ENCODE assay signal across 8 cellular contexts in genomic region chr22:46758867-46759290, GRCh38. TPM values are rescaled to one million over a fixed set of nuclear protein-coding genes. Genes with fewer than 3 reads are reported as not detected.
A peak's percentile ranks its signal among the peaks of the same experiment; 100 is the strongest.
DNase-seq lines count a peak whose midpoint lies in the region; ATAC-seq and TF ChIP-seq lines count a peak whose summit lies in the region.

No MANE protein-coding gene starts in this region.

- no peak overlapping the region for H3K4me2 ChIP-seq in Loucy (ENCODE audit: low read depth, low read length, poor library complexity, severe bottlenecking)

- peaks cover 27% of the 10 kb centered on the region for H3K9me3 Mint-ChIP-seq in WTC11
- peaks cover 20% of the 10 kb centered on the region for H3K9me3 Mint-ChIP-seq in nephron progenitor cell

- H3K36me3 Mint-ChIP-seq in WTC11 (peaks cover 26% of the 10 kb centered on the region), nephron progenitor cell (ENCODE audit: low read depth) (peaks cover 26% of the 10 kb centered on the region)

- H3K4me3 Mint-ChIP-seq in WTC11: no peak overlapping the region
- H3K4me3 Mint-ChIP-seq in nephron progenitor cell: no peak overlapping the region

- H2AFZ ChIP-seq in Loucy (ENCODE audit: low read length): no peak overlapping the region

- peaks cover 7% of the 10 kb centered on the region for H4K20me1 ChIP-seq in Loucy (ENCODE audit: insufficient read depth, low read length, poor library complexity, severe bottlenecking)

- H3F3A ChIP-seq in Loucy (ENCODE audit: low read depth): no peaks in the 10 kb centered on the region

- H3K27me3 Mint-ChIP-seq in WTC11 (ENCODE audit: low read depth): no peaks in the 10 kb centered on the region; the same call in 1 of the 2 replicates
- peaks cover 3% of the 10 kb centered on the region for H3K27me3 Mint-ChIP-seq in nephron progenitor cell (ENCODE audit: low read depth, poor library complexity)

- peak; percentile 23 for DNase-seq in NCI-H2029 treated with DMSO at 0.1 percent for 48 hours (lab: John Stamatoyannopoulos, UW)
- DNase-seq in NCI-H2029 (lab: John Stamatoyannopoulos, UW): no peak
- peak; percentile 70 for DNase-seq in WTC11 (ENCODE audit: low spot score)
- peak; percentile 42 for DNase-seq in fibroblast of gingiva (ENCODE audit: low read depth)
- DNase-seq in nephron progenitor cell: peak; percentile 57

- H3K36me3 ChIP-seq in Loucy (ENCODE audit: insufficient read depth, low read length): no peaks in the 10 kb centered on the region

- H3K9me3 ChIP-seq in Loucy (ENCODE audit: insufficient read depth, low read depth, low read length): peaks cover 11% of the 10 kb centered on the region; the same call in 1 of the 2 replicates

- POLR2A ChIA-PET in WTC11 (lab: Charles Lee): no interaction called here

- H3K4me3 ChIP-seq in Loucy (ENCODE audit: low read length, poor library complexity, severe bottlenecking): no peak overlapping the region

- CTCF ChIA-PET in WTC11 (lab: Charles Lee): interaction anchor here (0.5 to 2.1 kb wide), 18 partner anchors 9 to 423 kb away, joined by 3 to 18 read pairs (median 4); partner anchors contain the start of genes CERK and TRMU

- peak; percentile 53 for ATAC-seq in WTC11
- no peak for ATAC-seq in GM19035 (IDR thresholded peaks at IDR 0.05; ENCODE audit: unreplicated experiment)
- no peak for ATAC-seq in GM18907 (IDR thresholded peaks at IDR 0.05; ENCODE audit: unreplicated experiment)

- H3K9me2 ChIP-seq in Loucy (replicated peaks; ENCODE audit: low read depth, low read length): no peaks in the 10 kb centered on the region

- TF ChIP-seq CTCF in Loucy (conservative IDR thresholded peaks at IDR 0.05; ENCODE audit: low read length) (peak; percentile 79), WTC11 (IDR thresholded peaks at IDR 0.05) (peak; percentile 53; the same call in 1 of the 2 replicates), nephron progenitor cell (IDR thresholded peaks at IDR 0.05) (peak; percentile 62)

- H3K27ac Mint-ChIP-seq in WTC11 (peak overlapping the region; percentile 78), nephron progenitor cell (peak overlapping the region; percentile 79)

- H3K9ac ChIP-seq in Loucy (ENCODE audit: low read depth, low read length, poor library complexity, severe bottlenecking): peak overlapping the region; percentile 23

- peaks cover 18% of the 10 kb centered on the region for H3K4me1 ChIP-seq in Loucy (ENCODE audit: insufficient read depth, low read length, poor library complexity, severe bottlenecking)

- peaks cover 28% of the 10 kb centered on the region for H3K79me2 ChIP-seq in Loucy (ENCODE audit: insufficient read depth, low read length)

- H3K4me1 Mint-ChIP-seq in WTC11 (peaks cover 20% of the 10 kb centered on the region), nephron progenitor cell (peaks cover 42% of the 10 kb centered on the region)

- H3K27me3 ChIP-seq in Loucy (ENCODE audit: insufficient read depth, low read length, poor library complexity, severe bottlenecking): no peaks in the 10 kb centered on the region

TF ChIP-seq in WTC11, 78 proteins besides CTCF, POLR2A, EP300 and RAD21:
- no peak for TF ChIP-seq ELF4 (CRISPR knock-in tag; IDR thresholded peaks at IDR 0.05; ENCODE audit: low read depth)
TF ChIP-seq in WTC11: peak in this region for 0.

RNA-seq across cellular contexts. Expression of gene TBC1D22A, which starts 3.6 kb away (rescaled TPM):
- total RNA-seq in WTC11 (2021): 18.1 to 21.0 TPM (median 19.1 TPM) in 3 replicates

RNA-seq across cellular contexts. Expression of gene CERK, which starts 20.8 kb away (rescaled TPM):
- total RNA-seq in WTC11 (2021): 45.6 to 50.2 TPM (median 49.7 TPM) in 3 replicates
